Comparison of ENCODE assay signal across 12 cellular contexts in genomic region chr1:176183618-176184017, GRCh38. TPM values are rescaled to one million over a fixed set of nuclear protein-coding genes. Genes with fewer than 3 reads are reported as not detected.
DNase-seq lines count a peak whose midpoint lies in the region; ATAC-seq and TF ChIP-seq lines count a peak whose summit lies in the region.
"Had no signal": no experiment of that assay in that cellular context is flagged by ENCODE, and none has a peak within 500 bp of the region (broad histone marks: within the 10 kb centered on the region; RNA-seq: fewer than 3 reads in every experiment).

No MANE protein-coding gene starts in this region.

- H3K36me3 Mint-ChIP-seq in CD14-positive monocyte, result peaks cover 33 to 35% of the 10 kb centered on the region in 2 donors

- H3K9ac ChIP-seq in SK-N-SH, result no peak overlapping the region

- H3K4me3 Mint-ChIP-seq in CD14-positive monocyte, result no peak overlapping the region
- H3K4me3 Mint-ChIP-seq: activated CD4-positive, alpha-beta T cell treated with anti-CD3 and anti-CD28 coated beads, Interleukin-2, amount 10 ng/mL, durations not matched to agents 7 days and 5 days had no signal

- 78 to 81% methylated on average over 3 of the region's 3 CpGs for WGBS in lower leg skin, 2 donors
- WGBS in SK-N-SH (ENCODE audit: low lambda C conversion rate), result 89% methylated on average over 3 of the region's 3 CpGs

- POLR2A ChIA-PET in SK-N-SH (lab: Yijun Ruan, JAX), result no interaction called here

- H3K36me3 ChIP-seq in SJSA1 (peaks cover 17% of the 10 kb centered on the region), SK-N-SH (replicated peaks in 1 of 2; ENCODE audit: control insufficient read depth in 1 of 2, insufficient read depth in 2 of 2, low read length in 1 of 2) (peaks cover 27 to 44% of the 10 kb centered on the region in 2 experiments)

- no peak overlapping the region for H2AFZ ChIP-seq in SK-N-SH (ENCODE audit: low read depth)

- H3K27me3 ChIP-seq in SJSA1 (replicated peaks) (no peaks in the 10 kb centered on the region), SK-N-SH (ENCODE audit: insufficient read depth) (no peaks in the 10 kb centered on the region)
- H3K27me3 ChIP-seq: gastroesophageal sphincter, left lung had no signal

- TF ChIP-seq RAD21 in SK-N-SH (IDR thresholded peaks at IDR 0.05; ENCODE audit: low read length), result no peak

- no peaks in the 10 kb centered on the region for H3K9me2 ChIP-seq in SK-N-SH

- DNase-seq in CD14-positive monocyte (ENCODE audit: low spot score) (no peak), SJSA1 (ENCODE audit: low read depth in 1 of 2, low spot score in 2 of 2) (peak in 1 of 2 experiments; percentile 2), lower leg skin (ENCODE audit: low spot score in 2 of 2) (no peak), NCI-H345 (lab: John Stamatoyannopoulos, UW) (no peak), SK-N-SH (no peak)
- DNase-seq: activated CD4-positive, alpha-beta T cell treated with anti-CD3 and anti-CD28 coated beads, Interleukin-2, amount 10 ng/mL, durations not matched to agents 7 days and 5 days; left lung; Right ventricle myocardium superior had no signal

- H3K9me3 ChIP-seq in SJSA1 (replicated peaks), result no peaks in the 10 kb centered on the region
- H3K9me3 ChIP-seq in SK-N-SH, result no peaks in the 10 kb centered on the region
- H3K9me3 ChIP-seq: gastroesophageal sphincter, left lung had no signal

- H3K4me2 ChIP-seq in SK-N-SH, result no peak overlapping the region

- intact Hi-C loops in CD14-positive monocyte (cut with micrococcal nuclease) (no loop called here), lower leg skin (cut with DNase I; ENCODE audit: low total_unique reads) (no loop called here)

- H3K4me1 ChIP-seq in SJSA1 (replicated peaks) (no peaks in the 10 kb centered on the region), SK-N-SH (ENCODE audit: control insufficient read depth in 1 of 2, insufficient read depth in 2 of 2, low read depth in 1 of 2, low read length in 1 of 2) (no peaks in the 10 kb centered on the region)

- H3K4me3 ChIP-seq in SJSA1 (no peak overlapping the region), lower leg skin (ENCODE audit: low read depth, poor library complexity, severe bottlenecking) (no peak overlapping the region), SK-N-SH (ENCODE audit: low read depth in 2 of 2, low read length in 1 of 2) (no peak overlapping the region)
- H3K4me3 ChIP-seq: gastroesophageal sphincter, left lung had no signal

- ATAC-seq in GM18870 (IDR thresholded peaks at IDR 0.05; ENCODE audit: unreplicated experiment) (peak; percentile 67), HG02870 (IDR thresholded peaks at IDR 0.05; ENCODE audit: unreplicated experiment) (peak; percentile 67), GM21526 (IDR thresholded peaks at IDR 0.05; ENCODE audit: low FRiP score, unreplicated experiment) (no peak)
- ATAC-seq: gastroesophageal sphincter, left lung had no signal

- TF ChIP-seq POLR2A in lower leg skin (IDR thresholded peaks at IDR 0.05), result no peak

- H3K4me1 Mint-ChIP-seq in CD14-positive monocyte, result peaks cover 33% of the 10 kb centered on the region

- no peak for TF ChIP-seq EP300 in SK-N-SH (IDR thresholded peaks at IDR 0.05; ENCODE audit: borderline replicate concordance in 1 of 2, low read depth in 1 of 2, low read length in 1 of 2)

- H3K27me3 Mint-ChIP-seq in CD14-positive monocyte (ENCODE audit: low read depth in 3 of 3), result peaks cover 0 to 4% (median 0%) of the 10 kb centered on the region in 3 donors
- H3K27me3 Mint-ChIP-seq: activated CD4-positive, alpha-beta T cell treated with anti-CD3 and anti-CD28 coated beads, Interleukin-2, amount 10 ng/mL, durations not matched to agents 7 days and 5 days had no signal

- TF ChIP-seq CTCF in CD14-positive monocyte (IDR thresholded peaks at IDR 0.05) (no peak), lower leg skin (IDR thresholded peaks at IDR 0.05) (no peak), SK-N-SH (IDR thresholded peaks at IDR 0.05) (no peak)

- peaks cover 20% of the 10 kb centered on the region for H4K20me1 ChIP-seq in SK-N-SH (ENCODE audit: insufficient read depth)

- H3K27ac ChIP-seq in SJSA1 (0 out of 2 replicates have a peak overlapping the region, but pooled peaks have one; percentile 12), SK-N-SH (ENCODE audit: low read depth in 2 of 2, low read length in 1 of 2) (no peak overlapping the region)
- H3K27ac ChIP-seq: gastroesophageal sphincter, left lung had no signal

- CTCF ChIA-PET in SK-N-SH (lab: Yijun Ruan, JAX), result no interaction called here

- peak overlapping the region in 6 of 7 donors; percentile 15 to 82 (median 66) for H3K27ac Mint-ChIP-seq in CD14-positive monocyte
- H3K27ac Mint-ChIP-seq: activated CD4-positive, alpha-beta T cell treated with anti-CD3 and anti-CD28 coated beads, Interleukin-2, amount 10 ng/mL, durations not matched to agents 7 days and 5 days had no signal

- peaks cover 97% of the 10 kb centered on the region for H3K79me2 ChIP-seq in SK-N-SH (ENCODE audit: insufficient read depth)

- H3K9me3 Mint-ChIP-seq in CD14-positive monocyte, result no peaks in the 10 kb centered on the region
- H3K9me3 Mint-ChIP-seq: activated CD4-positive, alpha-beta T cell treated with anti-CD3 and anti-CD28 coated beads, Interleukin-2, amount 10 ng/mL, durations not matched to agents 7 days and 5 days had no signal

- no peaks in the 10 kb centered on the region for H3F3A ChIP-seq in SK-N-SH (replicated peaks; ENCODE audit: insufficient read depth)

TF ChIP-seq in SK-N-SH, 30 proteins besides CTCF, POLR2A, EP300 and RAD21:
- TF ChIP-seq SIN3A (IDR thresholded peaks at IDR 0.05; ENCODE audit: borderline replicate concordance, low read depth, low read length) (no peak), RCOR1 (IDR thresholded peaks at IDR 0.05; ENCODE audit: low read length) (no peak), EZH2phosphoT487 (IDR thresholded peaks at IDR 0.05; ENCODE audit: borderline replicate concordance, low read depth) (no peak), GABPA (IDR thresholded peaks at IDR 0.05; ENCODE audit: low read depth) (no peak), MXI1 (IDR thresholded peaks at IDR 0.05; ENCODE audit: low read depth, low read length) (no peak), NFIC (IDR thresholded peaks at IDR 0.05; ENCODE audit: borderline replicate concordance) (no peak), MEF2A (IDR thresholded peaks at IDR 0.05; ENCODE audit: borderline replicate concordance, low read depth) (no peak), YY1 (IDR thresholded peaks at IDR 0.05; ENCODE audit: low read depth) (no peak)
TF ChIP-seq in SK-N-SH: peak in this region for 0.

RNA-seq across cellular contexts. Expression of gene COP1, which starts 23.5 kb away (rescaled TPM):
- 10 to 100 TPM; 68.6 to 74.2 TPM for polyA plus RNA-seq in CD14-positive monocyte
- 32.0 and 45.5 TPM in 2 replicates for total RNA-seq in SJSA1 (2014; rRNA removed; shearing (Covaris generic))
- total RNA-seq in lower leg skin, result 10 to 100 TPM; 46.2 to 76.3 (median 50.5) TPM
- 10.3 and 13.2 TPM in 2 replicates for polyA plus RNA-seq in SK-N-SH (2012; rRNA removed)
- polyA plus RNA-seq in SK-N-SH (2012; cell fraction: cytosol; rRNA removed), result 15.6 and 18.6 TPM in 2 replicates
- polyA plus RNA-seq in SK-N-SH (2012; cell fraction: nucleus; rRNA removed), result 9.5 and 9.7 TPM in 2 replicates
